In genomic region chr2:213232649-213233437, GRCh38 we compare ENCODE assay signal across 1 cellular context.
A peak's percentile ranks its signal among the peaks of the same experiment; 100 is the strongest.
TF ChIP-seq lines count a peak whose summit lies in the region.

No MANE protein-coding gene starts in this region.

TF ChIP-seq in GM12878, 131 proteins besides CTCF, POLR2A, EP300 and RAD21 (continued from another document):
- peak; percentile 94 for TF ChIP-seq RELB (IDR thresholded peaks at IDR 0.05; ENCODE audit: low read depth)
- TF ChIP-seq YBX1 (IDR thresholded peaks at IDR 0.05), result peak; percentile 100
- TF ChIP-seq NFXL1 (IDR thresholded peaks at IDR 0.05; ENCODE audit: borderline replicate concordance), result no peak
- peak; percentile 63; the same call in 1 of the 2 replicates for TF ChIP-seq BACH1 (IDR thresholded peaks at IDR 0.05; ENCODE audit: borderline replicate concordance)
- no peak for TF ChIP-seq HDAC2 (IDR thresholded peaks at IDR 0.05)
- TF ChIP-seq SUZ12 (IDR thresholded peaks at IDR 0.05; ENCODE audit: unreplicated experiment), result no peak
- TF ChIP-seq SMAD5 (IDR thresholded peaks at IDR 0.05; ENCODE audit: low read depth), result no peak; the same call in 1 of the 2 replicates
- TF ChIP-seq ZSCAN29 (IDR thresholded peaks at IDR 0.05), result peak; percentile 85; the same call in 1 of the 2 replicates
TF ChIP-seq in GM12878: peak in this region for 66.
